In the genomic region with DNA sequence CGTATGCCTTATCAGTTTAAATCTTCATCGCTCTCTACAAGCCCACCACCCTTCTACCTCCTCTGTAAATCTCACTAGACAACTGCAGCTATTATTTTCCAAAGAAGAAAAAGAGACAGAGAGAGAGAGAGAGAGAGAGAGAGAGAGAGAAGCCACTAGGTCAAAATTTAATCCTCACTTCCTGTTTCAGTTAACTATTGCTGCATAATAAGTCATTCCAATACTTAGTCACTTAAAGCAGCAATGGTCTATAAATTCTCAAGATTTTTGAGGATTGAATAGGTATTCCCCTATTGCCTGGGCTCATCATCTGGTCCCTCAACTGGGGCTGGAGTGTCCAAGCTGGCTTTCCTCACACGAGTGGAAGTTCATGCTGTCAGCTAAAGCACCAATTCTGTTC, we compare ENCODE assay signal across 9 cellular contexts.
DNase-seq lines count a peak whose midpoint lies in the region; ATAC-seq and TF ChIP-seq lines count a peak whose summit lies in the region.
"Had no signal": no experiment of that assay in that cellular context is flagged by ENCODE, and none has a peak within 500 bp of the region (broad histone marks: within the 10 kb centered on the region; RNA-seq: fewer than 3 reads in every experiment).

No MANE protein-coding gene starts in this region.

- peak; percentile 60 for DNase-seq in HFFc6
- peak; percentile 46 for DNase-seq in HT1080 (ENCODE audit: low read depth)
- peak; percentile 35 for DNase-seq in kidney glomerular epithelial cell (lab: John Stamatoyannopoulos, UW)
- no peak for DNase-seq in HuH-7.5 (ENCODE audit: low spot score)
- no peak for DNase-seq in Kasumi-1 (lab: John Stamatoyannopoulos, UW)
- DNase-seq in DMS79 treated with DMSO at 0.1 percent for 48 hours (lab: John Stamatoyannopoulos, UW) = no peak
- no peak for DNase-seq in GDM1 (lab: John Stamatoyannopoulos, UW)
- DNase-seq: small intestine had no signal

- no peak for TF ChIP-seq CTCF in HFFc6 (IDR thresholded peaks at IDR 0.05)

- ATAC-seq in GM18520 (IDR thresholded peaks at IDR 0.05; ENCODE audit: unreplicated experiment) = peak; percentile 88

- H3K27me3 Mint-ChIP-seq in HFFc6 (ENCODE audit: insufficient read depth) = no peaks in the 10 kb centered on the region

- peaks cover 10% of the 10 kb centered on the region for H3K36me3 Mint-ChIP-seq in HFFc6 (ENCODE audit: low read depth)

- no peak overlapping the region for H3K27ac Mint-ChIP-seq in HFFc6

- no peak overlapping the region for H3K4me3 Mint-ChIP-seq in HFFc6

- peaks cover 25% of the 10 kb centered on the region for H3K4me1 Mint-ChIP-seq in HFFc6 (ENCODE audit: low read depth)

- H3K9me3 Mint-ChIP-seq in HFFc6 = no peaks in the 10 kb centered on the region

Comparison
In these comparisons a context has a peak if more than half of its experiments do, and no peak if none do; other contexts are left out.
1. DNase-seq: peak in HFFc6 (single experiment), HT1080 (single experiment) and kidney glomerular epithelial cell (single experiment); none in HuH-7.5 (single experiment), Kasumi-1 (0 of 2), DMS79 treated with DMSO at 0.1 percent for 48 hours (single experiment) and GDM1 (single experiment).